In genomic region chr15:76843269-76843668, GRCh38 we compare ENCODE assay signal across 24 cellular contexts.
"Had no signal": no experiment of that assay in that cellular context is flagged by ENCODE, and none has a peak within 500 bp of the region (broad histone marks: within the 10 kb centered on the region; RNA-seq: fewer than 3 reads in every experiment).

No MANE protein-coding gene starts in this region.

- H3K9me3 Mint-ChIP-seq: naive thymus-derived CD4-positive, alpha-beta T cell; natural killer cell treated with Interleukin-12 subunit alpha and Interleukin-12 subunit beta and Interleukin-15 and Interleukin-18, amount 100 ng/mL, for 72 hours; type B pancreatic cell had no signal

- ATAC-seq: mucosa of descending colon; naive thymus-derived CD4-positive, alpha-beta T cell; natural killer cell treated with Interleukin-12 subunit alpha and Interleukin-12 subunit beta and Interleukin-15 and Interleukin-18, amount 100 ng/mL, for 72 hours; right cardiac atrium; sciatic nerve; stimulated activated naive B cell treated with anti-CD40 and anti-IgM and Interleukin-4, amounts not matched to agents 10 μg/mL and 1 μg/mL and 100 μg/mL, for 72 hours; stimulated activated naive CD8-positive, alpha-beta T cell treated with anti-CD3 and anti-CD28 coated beads, Interleukin-15, Interleukin-2, amounts not matched to agents 100 U/mL and 50 U/mL, for 24 hours had no signal

- H2AFZ ChIP-seq: hepatocyte had no signal

- H3K4me2 ChIP-seq: hepatocyte had no signal

- H3K36me3 Mint-ChIP-seq: natural killer cell treated with Interleukin-12 subunit alpha and Interleukin-12 subunit beta and Interleukin-15 and Interleukin-18, amount 100 ng/mL, for 72 hours had no signal

- H3K36me3 ChIP-seq: left ventricle myocardium inferior, ovary, uterus had no signal

- H3K4me3 Mint-ChIP-seq: memory B cell; naive thymus-derived CD4-positive, alpha-beta T cell; natural killer cell treated with Interleukin-12 subunit alpha and Interleukin-12 subunit beta and Interleukin-15 and Interleukin-18, amount 100 ng/mL, for 72 hours; stimulated activated naive B cell treated with anti-CD40 and anti-IgM and Interleukin-4, amounts not matched to agents 10 μg/mL and 1 μg/mL and 100 μg/mL, for 72 hours; type B pancreatic cell had no signal

- H3K9me3 ChIP-seq: left ventricle myocardium inferior, mucosa of descending colon, ovary, uterus had no signal

- H3K27ac Mint-ChIP-seq: naive thymus-derived CD4-positive, alpha-beta T cell; progenitor cell of endocrine pancreas; stimulated activated naive B cell treated with anti-CD40 and anti-IgM and Interleukin-4, amounts not matched to agents 10 μg/mL and 1 μg/mL and 100 μg/mL, for 72 hours; type B pancreatic cell had no signal

- H3K4me3 ChIP-seq: hepatocyte, left ventricle myocardium inferior, lung, mucosa of descending colon, ovary, skin epidermis, tibial nerve, uterus had no signal

- H3K27me3 ChIP-seq: hepatocyte, ovary, tibial nerve, uterus had no signal

- H3K27ac ChIP-seq: hepatocyte, left ventricle myocardium inferior, ovary, skin epidermis, tibial nerve, uterus had no signal

- H3K4me1 ChIP-seq: tibial nerve, uterus had no signal

- DNase-seq: islet precursor cell; left ventricle myocardium inferior; midbrain; mucosa of descending colon; naive thymus-derived CD4-positive, alpha-beta T cell; ovary; right cardiac atrium; stimulated activated CD4-positive, alpha-beta T cell treated with anti-CD3 and anti-CD28 coated beads, Interleukin-12 subunit alpha, Interleukin-12 subunit beta, amount 100 ng/mL, for 4 hours; stimulated activated CD4-positive, alpha-beta T cell treated with anti-CD3 and anti-CD28 coated beads, Interleukin-15, amount 100 ng/mL, for 24 hours; stimulated activated CD4-positive, alpha-beta T cell treated with anti-CD3 and anti-CD28 coated beads, Interleukin-2, amount 100 ng/mL, for 24 hours; stimulated activated CD4-positive, alpha-beta T cell treated with anti-CD3 and anti-CD28 coated beads, Interleukin-4, amount 100 ng/mL, for 1 hour; stimulated activated naive B cell treated with anti-CD40 and anti-IgM and Interleukin-4, amounts not matched to agents 10 μg/mL and 1 μg/mL and 100 μg/mL, for 72 hours; stimulated activated naive CD8-positive, alpha-beta T cell treated with anti-CD3 and anti-CD28 coated beads, Interleukin-15, Interleukin-2, amounts not matched to agents 100 U/mL and 50 U/mL, for 24 hours; substantia nigra; uterus had no signal

- H3K27me3 Mint-ChIP-seq: memory B cell; naive thymus-derived CD4-positive, alpha-beta T cell; natural killer cell treated with Interleukin-12 subunit alpha and Interleukin-12 subunit beta and Interleukin-15 and Interleukin-18, amount 100 ng/mL, for 72 hours; progenitor cell of endocrine pancreas; stimulated activated naive B cell treated with anti-CD40 and anti-IgM and Interleukin-4, amounts not matched to agents 10 μg/mL and 1 μg/mL and 100 μg/mL, for 72 hours; type B pancreatic cell had no signal
